Comparison of ENCODE assay signal across 27 cellular contexts in genomic region chr22:27843441-27843840, GRCh38. TPM values are rescaled to one million over a fixed set of nuclear protein-coding genes. Genes with fewer than 3 reads are reported as not detected.
DNase-seq lines count a peak whose midpoint lies in the region; ATAC-seq and TF ChIP-seq lines count a peak whose summit lies in the region.
"Had no signal": no experiment of that assay in that cellular context is flagged by ENCODE, and none has a peak within 500 bp of the region (broad histone marks: within the 10 kb centered on the region; RNA-seq: fewer than 3 reads in every experiment).

No MANE protein-coding gene starts in this region.

- no peak overlapping the region for H2BK120ac ChIP-seq in mesenchymal stem cell (ENCODE audit: low read depth, low read length)

- H3K36me3 Mint-ChIP-seq in activated T-helper 17 cell treated with anti-CD3 and anti-CD28 coated beads, Interleukin-2, amount 50 U/mL, for 72 hours (ENCODE audit: low read depth): peaks cover 49% of the 10 kb centered on the region
- H3K36me3 Mint-ChIP-seq in type B pancreatic cell: peaks cover 11% of the 10 kb centered on the region

- peaks cover 5% of the 10 kb centered on the region for H3K4me1 ChIP-seq in mesenchymal stem cell (ENCODE audit: control insufficient read depth, insufficient read depth, low read depth, low read length)
- H3K4me1 ChIP-seq: psoas muscle had no signal

- peak overlapping the region; percentile 57 for H3K9ac ChIP-seq in mesenchymal stem cell (ENCODE audit: low read length)
- H3K9ac ChIP-seq: KMS-11 had no signal

- H3K18ac ChIP-seq in mesenchymal stem cell (ENCODE audit: low read depth in 1 of 2, low read length in 2 of 2): no peak overlapping the region

- DNase-seq in activated CD8-positive, alpha-beta memory T cell treated with anti-CD3 and anti-CD28 coated beads for 24 hours: peak; percentile 54
- no peak for DNase-seq in activated CD8-positive, alpha-beta memory T cell treated with anti-CD3 and anti-CD28 coated beads, Interleukin-2, amount 50 U/mL, for 4 hours
- DNase-seq in mesenchymal stem cell (no peak), type B pancreatic cell (ENCODE audit: extremely low spot score, unreplicated experiment) (peak; percentile 62), SW480 (ENCODE audit: low spot score) (no peak), NCI-H345 (lab: John Stamatoyannopoulos, UW) (no peak)
- DNase-seq: 8988T; activated CD4-positive, alpha-beta T cell treated with anti-CD3 and anti-CD28 coated beads, Interleukin-2, amount 10 ng/mL, durations not matched to agents 7 days and 5 days; amniotic stem cell; DMS79 treated with DMSO at 0.1 percent for 48 hours; heart right ventricle; left ventricle myocardium inferior; MV-4-11; psoas muscle; SHP77; stimulated activated CD4-positive, alpha-beta T cell treated with anti-CD3 and anti-CD28 coated beads, Interleukin-2, amount 100 ng/mL, for 24 hours; T-helper 2 cell had no signal

- no peaks in the 10 kb centered on the region for H3K27me3 Mint-ChIP-seq in activated T-helper 17 cell treated with anti-CD3 and anti-CD28 coated beads, Interleukin-2, amount 50 U/mL, for 72 hours
- no peaks in the 10 kb centered on the region for H3K27me3 Mint-ChIP-seq in type B pancreatic cell
- H3K27me3 Mint-ChIP-seq: activated CD4-positive, alpha-beta T cell treated with anti-CD3 and anti-CD28 coated beads, Interleukin-2, amount 10 ng/mL, durations not matched to agents 7 days and 5 days; B cell; dendritic cell treated with granulocyte-macrophage colony-stimulating factor and Interleukin-4, amounts not matched to agents 40 ng/mL and 50 ng/mL, for 4 days had no signal

- no peak overlapping the region for H3K4me2 ChIP-seq in mesenchymal stem cell (ENCODE audit: low read length, poor library complexity, severe bottlenecking)
- H3K4me2 ChIP-seq: KMS-11 had no signal

- H3K79me1 ChIP-seq in mesenchymal stem cell (replicated peaks; ENCODE audit: low read length, poor library complexity, severe bottlenecking): peaks cover 7% of the 10 kb centered on the region

- H2AFZ ChIP-seq in mesenchymal stem cell (ENCODE audit: low read depth, low read length): no peak overlapping the region

- 80% methylated on average over 6 of the region's 7 CpGs for WGBS in mesenchymal stem cell

- ATAC-seq in activated T-helper 17 cell treated with anti-CD3 and anti-CD28 coated beads, Interleukin-2, amount 50 U/mL, for 72 hours (replicated peaks): no peak
- ATAC-seq in HG03442 (IDR thresholded peaks at IDR 0.05; ENCODE audit: unreplicated experiment): no peak
- ATAC-seq: GM12878; HCT116; stimulated activated effector memory CD8-positive, alpha-beta T cell treated with anti-CD3 and anti-CD28 coated beads, Interleukin-12 subunit alpha, Interleukin-12 subunit beta, amount 100 ng/mL, for 72 hours had no signal

- no peak overlapping the region for H3K4me3 Mint-ChIP-seq in activated T-helper 17 cell treated with anti-CD3 and anti-CD28 coated beads, Interleukin-2, amount 50 U/mL, for 72 hours
- H3K4me3 Mint-ChIP-seq in type B pancreatic cell: no peak overlapping the region
- H3K4me3 Mint-ChIP-seq: activated CD4-positive, alpha-beta T cell treated with anti-CD3 and anti-CD28 coated beads, Interleukin-2, amount 10 ng/mL, durations not matched to agents 7 days and 5 days; B cell; dendritic cell treated with granulocyte-macrophage colony-stimulating factor and Interleukin-4, amounts not matched to agents 40 ng/mL and 50 ng/mL, for 4 days; stimulated activated effector memory CD8-positive, alpha-beta T cell treated with anti-CD3 and anti-CD28 coated beads, Interleukin-12 subunit alpha, Interleukin-12 subunit beta, amount 100 ng/mL, for 72 hours had no signal

- H2BK15ac ChIP-seq in mesenchymal stem cell (ENCODE audit: low read depth, poor library complexity, severe bottlenecking): no peak overlapping the region

- H3K27ac Mint-ChIP-seq in activated T-helper 17 cell treated with anti-CD3 and anti-CD28 coated beads, Interleukin-2, amount 50 U/mL, for 72 hours: peak overlapping the region; percentile 33
- H3K27ac Mint-ChIP-seq in type B pancreatic cell: no peak overlapping the region
- H3K27ac Mint-ChIP-seq: activated CD4-positive, alpha-beta T cell treated with anti-CD3 and anti-CD28 coated beads, Interleukin-2, amount 10 ng/mL, durations not matched to agents 7 days and 5 days; B cell; dendritic cell treated with granulocyte-macrophage colony-stimulating factor and Interleukin-4, amounts not matched to agents 40 ng/mL and 50 ng/mL, for 4 days; stimulated activated effector memory CD8-positive, alpha-beta T cell treated with anti-CD3 and anti-CD28 coated beads, Interleukin-12 subunit alpha, Interleukin-12 subunit beta, amount 100 ng/mL, for 72 hours had no signal

- no peak overlapping the region for H4K8ac ChIP-seq in mesenchymal stem cell (ENCODE audit: low read length)

- no peaks in the 10 kb centered on the region for H3K9me3 ChIP-seq in mesenchymal stem cell (ENCODE audit: control insufficient read depth, low read length)
- H3K9me3 ChIP-seq: heart right ventricle, left ventricle myocardium inferior, psoas muscle had no signal

- H2BK12ac ChIP-seq in mesenchymal stem cell (ENCODE audit: low read length in 2 of 2): no peak overlapping the region

- no peak overlapping the region for H3K4me3 ChIP-seq in mesenchymal stem cell (ENCODE audit: insufficient read depth in 1 of 2, low read depth in 1 of 2, low read length in 2 of 2)
- H3K4me3 ChIP-seq: GM12878, heart right ventricle, left ventricle myocardium inferior, psoas muscle, skin epidermis had no signal

- H3K14ac ChIP-seq in mesenchymal stem cell (ENCODE audit: low read length in 2 of 2): no peak overlapping the region

- no peak overlapping the region for H2AK5ac ChIP-seq in mesenchymal stem cell (ENCODE audit: low read length, severe bottlenecking)

- peaks cover 28 to 40% of the 10 kb centered on the region in 2 experiments for H3K36me3 ChIP-seq in mesenchymal stem cell (ENCODE audit: control insufficient read depth in 1 of 2, insufficient read depth in 2 of 2, low read depth in 1 of 2, low read length in 2 of 2)
- H3K36me3 ChIP-seq: left ventricle myocardium inferior had no signal

- no peak for TF ChIP-seq CTCF in type B pancreatic cell (conservative IDR thresholded peaks at IDR 0.05)

- peaks cover 4% of the 10 kb centered on the region for H3K9me3 Mint-ChIP-seq in activated T-helper 17 cell treated with anti-CD3 and anti-CD28 coated beads, Interleukin-2, amount 50 U/mL, for 72 hours
- H3K9me3 Mint-ChIP-seq in type B pancreatic cell: no peaks in the 10 kb centered on the region
- H3K9me3 Mint-ChIP-seq: dendritic cell treated with granulocyte-macrophage colony-stimulating factor and Interleukin-4, amounts not matched to agents 40 ng/mL and 50 ng/mL, for 4 days; stimulated activated effector memory CD8-positive, alpha-beta T cell treated with anti-CD3 and anti-CD28 coated beads, Interleukin-12 subunit alpha, Interleukin-12 subunit beta, amount 100 ng/mL, for 72 hours had no signal

- H2BK5ac ChIP-seq in mesenchymal stem cell (ENCODE audit: low read depth, low read length, poor library complexity, severe bottlenecking): no peak overlapping the region

- no peak overlapping the region for H3K23ac ChIP-seq in mesenchymal stem cell (ENCODE audit: low read length in 2 of 2)

- H3K27me3 ChIP-seq in mesenchymal stem cell (ENCODE audit: control insufficient read depth in 1 of 2, insufficient read depth in 1 of 2, low read length in 2 of 2): no peaks in the 10 kb centered on the region
- H3K27me3 ChIP-seq: heart right ventricle had no signal

- H3K27ac ChIP-seq in mesenchymal stem cell (ENCODE audit: low read length, poor library complexity, severe bottlenecking): no peak overlapping the region
- H3K27ac ChIP-seq: KMS-11, psoas muscle, VCaP had no signal

- H4K91ac ChIP-seq in mesenchymal stem cell (ENCODE audit: low read length): no peak overlapping the region

- H3K4ac ChIP-seq in mesenchymal stem cell (ENCODE audit: low read depth in 1 of 2, low read length in 2 of 2): no peak overlapping the region

- peaks cover 5% of the 10 kb centered on the region for H3K4me1 Mint-ChIP-seq in activated T-helper 17 cell treated with anti-CD3 and anti-CD28 coated beads, Interleukin-2, amount 50 U/mL, for 72 hours
- H3K4me1 Mint-ChIP-seq in type B pancreatic cell (ENCODE audit: unreplicated experiment): peaks cover 62% of the 10 kb centered on the region
- H3K4me1 Mint-ChIP-seq: activated CD4-positive, alpha-beta T cell treated with anti-CD3 and anti-CD28 coated beads, Interleukin-2, amount 10 ng/mL, durations not matched to agents 7 days and 5 days; B cell had no signal

RNA-seq across cellular contexts. Expression of gene MN1, which starts 41.9 kb away (rescaled TPM):
- under 1 TPM; 0.13 TPM for total RNA-seq in activated T-helper 17 cell treated with anti-CD3 and anti-CD28 coated beads, Interleukin-2, amount 50 U/mL, for 72 hours
- 8.0 TPM for polyA plus RNA-seq in mesenchymal stem cell (2013, experiment 1 of 2)
- polyA plus RNA-seq in mesenchymal stem cell (2013, experiment 2 of 2): 6.6 TPM
- total RNA-seq in type B pancreatic cell (ENCODE audit: low replicate concordance): 1.7 and 17.0 TPM in 2 replicates

Comparison
In these comparisons a context has a peak if more than half of its experiments do, and no peak if none do; other contexts are left out.
1. DNase-seq: peak in activated CD8-positive, alpha-beta memory T cell treated with anti-CD3 and anti-CD28 coated beads for 24 hours (single experiment) and type B pancreatic cell (single experiment); none in activated CD8-positive, alpha-beta memory T cell treated with anti-CD3 and anti-CD28 coated beads, Interleukin-2, amount 50 U/mL, for 4 hours (single experiment), mesenchymal stem cell (single experiment), SW480 (single experiment) and NCI-H345 (single experiment).